Comparison of ENCODE assay signal across 8 cellular contexts in genomic region chr5:56814963-56815656, GRCh38.
DNase-seq lines count a peak whose midpoint lies in the region; ATAC-seq and TF ChIP-seq lines count a peak whose summit lies in the region.

Gene MAP3K1 (plus strand): TSS chr5:56815549. CDS start chr5:56815574, 25 bp downstream.

- ATAC-seq in GM18517 (IDR thresholded peaks at IDR 0.05; ENCODE audit: unreplicated experiment) (peak; percentile 51), HG02981 (IDR thresholded peaks at IDR 0.05; ENCODE audit: unreplicated experiment) (peak; percentile 50)

- DNase-seq in NCI-H2196 treated with DMSO at 0.1 percent for 48 hours (lab: John Stamatoyannopoulos, UW; ENCODE audit: unreplicated experiment) (peak; percentile 42), choroid plexus epithelial cell (ENCODE audit: low read depth) (peak; percentile 65), kidney tubule cell (ENCODE audit: low spot score) (peak; percentile 95)
- DNase-seq in activated CD4-positive, alpha-beta T cell treated with anti-CD3 and anti-CD28 coated beads for 24 hours (ENCODE audit: low read depth in 2 of 2) = peak; percentile 63 to 68
- peak; percentile 61 to 62 for DNase-seq in stimulated activated CD4-positive, alpha-beta T cell treated with anti-CD3 and anti-CD28 coated beads, Interleukin-1b, Interleukin-23, amount 100 ng/mL, for 1 hour (ENCODE audit: low read depth in 2 of 2)

- H3K4me3 ChIP-seq in choroid plexus epithelial cell (ENCODE audit: low read depth, low read length) = peak within 1 kb of the TSS; percentile 76

- TF ChIP-seq CTCF in 22Rv1 (IDR thresholded peaks at IDR 0.05) = no peak; the same call in 1 of the 2 replicates
- TF ChIP-seq CTCF in choroid plexus epithelial cell (conservative IDR thresholded peaks at IDR 0.05; ENCODE audit: low read depth, low read length) = no peak

- H3K27ac ChIP-seq in 22Rv1 = peak within 1 kb of the TSS; percentile 85

Comparison
In these comparisons a context has a peak if more than half of its experiments do, and no peak if none do; other contexts are left out.
1. Peak in every context shown above with its lines: DNase-seq, ATAC-seq, H3K4me3 ChIP-seq and H3K27ac ChIP-seq.
2. DNase-seq: peak in every context shown above with its lines; median percentile 95 in kidney tubule cell; 66 in activated CD4-positive, alpha-beta T cell treated with anti-CD3 and anti-CD28 coated beads for 24 hours; 65 in choroid plexus epithelial cell; 62 in stimulated activated CD4-positive, alpha-beta T cell treated with anti-CD3 and anti-CD28 coated beads, Interleukin-1b, Interleukin-23, amount 100 ng/mL, for 1 hour; 42 in NCI-H2196 treated with DMSO at 0.1 percent for 48 hours.